Comparison of ENCODE assay signal across 15 cellular contexts in genomic region chr10:89427629-89428028, GRCh38. TPM values are rescaled to one million over a fixed set of nuclear protein-coding genes. Genes with fewer than 3 reads are reported as not detected.
A peak's percentile ranks its signal among the peaks of the same experiment; 100 is the strongest.
DNase-seq lines count a peak whose midpoint lies in the region; ATAC-seq and TF ChIP-seq lines count a peak whose summit lies in the region.
"Had no signal": no experiment of that assay in that cellular context is flagged by ENCODE, and none has a peak within 500 bp of the region (broad histone marks: within the 10 kb centered on the region; RNA-seq: fewer than 3 reads in every experiment).

No MANE protein-coding gene starts in this region.

- H3K27me3 ChIP-seq in RWPE2 (ENCODE audit: insufficient read depth, poor library complexity, severe bottlenecking), result no peaks in the 10 kb centered on the region
- H3K27me3 ChIP-seq in psoas muscle (ENCODE audit: insufficient read depth in 3 of 3, low read length in 2 of 3), result no peaks in the 10 kb centered on the region
- H3K27me3 ChIP-seq in colonic mucosa, result no peaks in the 10 kb centered on the region
- H3K27me3 ChIP-seq: gastrocnemius medialis, uterus had no signal

- TF ChIP-seq CTCF in RWPE2 (IDR thresholded peaks at IDR 0.05; ENCODE audit: poor library complexity, severe bottlenecking) (no peak), fibroblast of mammary gland (conservative IDR thresholded peaks at IDR 0.05; ENCODE audit: control insufficient read depth, insufficient read depth, low read depth, low read length) (no peak), psoas muscle (IDR thresholded peaks at IDR 0.05) (no peak), colonic mucosa (IDR thresholded peaks at IDR 0.05) (no peak), GM10248 (IDR thresholded peaks at IDR 0.05; ENCODE audit: control extremely low read depth, extremely low read depth, low read depth, missing control alignments) (no peak)

- 86 to 87% (median 86%) methylated on average over 4 of the region's 4 CpGs for WGBS in psoas muscle, 3 donors

- POLR2A ChIA-PET in GM10248 (lab: Yijun Ruan, JAX), result no interaction called here

- peak; percentile 76 for ATAC-seq in RWPE2 (ENCODE audit: low read depth)
- peak in 3 of 4 donors; percentile 57 to 67 (median 60) for ATAC-seq in psoas muscle
- ATAC-seq: gastrocnemius medialis had no signal

- peak; percentile 72 for DNase-seq in GM03348 (ENCODE audit: low spot score)
- no peak for DNase-seq in RWPE2 (ENCODE audit: low spot score)
- peak; percentile 87 for DNase-seq in fibroblast of mammary gland (ENCODE audit: low read depth)
- DNase-seq in psoas muscle, result no peak
- no peak for DNase-seq in colonic mucosa
- no peak for DNase-seq in H4 (ENCODE audit: low spot score)
- no peak for DNase-seq in NCI-H1694 (lab: John Stamatoyannopoulos, UW)
- DNase-seq in GM10248 (ENCODE audit: extremely low spot score), result no peak
- DNase-seq: DND-41, gastrocnemius medialis, uterus had no signal

- H3K4me1 ChIP-seq in RWPE2 (ENCODE audit: insufficient read depth, poor library complexity, severe bottlenecking), result peaks cover 24% of the 10 kb centered on the region
- peaks cover 28% of the 10 kb centered on the region for H3K4me1 ChIP-seq in psoas muscle
- H3K4me1 ChIP-seq in colonic mucosa, result no peaks in the 10 kb centered on the region
- H3K4me1 ChIP-seq: prostate gland, uterus had no signal

- intact Hi-C loops in psoas muscle (cut with DNase I), result loop anchor here in 1 of 2 donors (2.0 to 10.0 kb wide), 2 partner anchors 139 to 277 kb away; partner anchors contain the start of gene KIF20B
- intact Hi-C loops in colonic mucosa (cut with DNase I), result loop anchor here (2.0 kb wide), 1 partner anchor 135 kb away; no protein-coding TSS in a partner anchor

- H3K4me3 ChIP-seq in RWPE2 (ENCODE audit: severe bottlenecking), result no peak overlapping the region
- H3K4me3 ChIP-seq in fibroblast of mammary gland (ENCODE audit: control insufficient read depth, low read depth, low read length), result no peak overlapping the region
- no peak overlapping the region for H3K4me3 ChIP-seq in psoas muscle
- no peak overlapping the region for H3K4me3 ChIP-seq in colonic mucosa
- H3K4me3 ChIP-seq: gastrocnemius medialis, prostate gland, SK-N-MC, uterus had no signal

- H3K9ac ChIP-seq in colonic mucosa (ENCODE audit: low read depth in 2 of 2, low read length in 2 of 2), result no peak overlapping the region

- H3K36me3 ChIP-seq in RWPE2 (ENCODE audit: low read depth), result no peaks in the 10 kb centered on the region
- no peaks in the 10 kb centered on the region for H3K36me3 ChIP-seq in psoas muscle (ENCODE audit: insufficient read depth in 1 of 2, low read depth in 1 of 2)
- H3K36me3 ChIP-seq in colonic mucosa, result no peaks in the 10 kb centered on the region
- H3K36me3 ChIP-seq: gastrocnemius medialis, prostate gland, uterus had no signal

- H3K27ac ChIP-seq in RWPE2 (ENCODE audit: poor library complexity, severe bottlenecking) (peak overlapping the region; percentile 36), psoas muscle (no peak overlapping the region), colonic mucosa (no peak overlapping the region)
- H3K27ac ChIP-seq: C4-2B, gastrocnemius medialis, prostate gland, SK-N-MC, uterus, VCaP had no signal

- H3K9me3 ChIP-seq in RWPE2 (ENCODE audit: severe bottlenecking) (no peaks in the 10 kb centered on the region), psoas muscle (no peaks in the 10 kb centered on the region), colonic mucosa (no peaks in the 10 kb centered on the region)
- H3K9me3 ChIP-seq: gastrocnemius medialis, prostate gland, uterus had no signal

- CTCF ChIA-PET in GM10248 (lab: Yijun Ruan, JAX), result interaction anchor here (1.0 to 2.0 kb wide), 3 partner anchors 9 to 135 kb away, joined by 4 to 6 read pairs (median 5); no protein-coding TSS in a partner anchor

RNA-seq across cellular contexts. Expression of gene IFIT5, which starts 13.3 kb away (rescaled TPM):
- total RNA-seq in psoas muscle (1 to 10 TPM; 2.8 to 6.9 (median 3.9) TPM), colonic mucosa (1 to 10 TPM; 6.1 to 7.5 TPM)
- 1 to 10 TPM; 2.0 to 5.2 (median 2.5) TPM for polyA plus RNA-seq in psoas muscle
- total RNA-seq in H4 (2014; rRNA removed; shearing (Covaris generic)), result 34.9 and 41.6 TPM in 2 replicates

RNA-seq across cellular contexts. Expression of gene IFIT1, which starts 35.2 kb away (rescaled TPM):
- total RNA-seq in psoas muscle (10 to 100 TPM in 1 of 4 donors, 1 to 10 TPM in 3; 1.6 to 22.5 (median 4.3) TPM), colonic mucosa (1 to 10 TPM; 1.9 to 5.4 TPM)
- 1 to 10 TPM; 1.8 to 4.2 (median 2.7) TPM for polyA plus RNA-seq in psoas muscle
- 102 and 123 TPM in 2 replicates for total RNA-seq in H4 (2014; rRNA removed; shearing (Covaris generic))

RNA-seq across cellular contexts. Expression of gene IFIT1B, which starts 49.8 kb away (rescaled TPM):
- total RNA-seq in psoas muscle (1 to 10 TPM in 1 of 4 donors, not detected in 3; 1.4 TPM), colonic mucosa (not detected)
- polyA plus RNA-seq in psoas muscle, result not detected
- total RNA-seq in H4 (2014; rRNA removed; shearing (Covaris generic)), result 0.12 TPM in 1 of 2 replicates, not detected in the other
- total RNA-seq: gastrocnemius medialis, prostate gland had no signal

Comparison
In these comparisons a context has a peak if more than half of its experiments do, and no peak if none do; other contexts are left out.
1. DNase-seq: peak in GM03348 (single experiment) and fibroblast of mammary gland (single experiment); none in RWPE2 (single experiment), psoas muscle (0 of 2), colonic mucosa (single experiment), H4 (single experiment), NCI-H1694 (single experiment) and GM10248 (single experiment).